In genomic region chr12:96236221-96236822, GRCh38 we compare ENCODE assay signal across 8 cellular contexts. TPM values are rescaled to one million over a fixed set of nuclear protein-coding genes. Genes with fewer than 3 reads are reported as not detected.
DNase-seq lines count a peak whose midpoint lies in the region; ATAC-seq and TF ChIP-seq lines count a peak whose summit lies in the region.

No MANE protein-coding gene starts in this region.

- no peaks in the 10 kb centered on the region for H3K4me1 ChIP-seq in foreskin keratinocyte

- H3K27me3 ChIP-seq in foreskin keratinocyte: no peaks in the 10 kb centered on the region

- peaks cover 10% of the 10 kb centered on the region for H3K36me3 Mint-ChIP-seq in activated naive CD4-positive, alpha-beta T cell treated with anti-CD3 and anti-CD28 coated beads, Interleukin-2, amount 50 U/mL, for 24 hours
- peaks cover 45% of the 10 kb centered on the region for H3K36me3 Mint-ChIP-seq in stimulated activated naive CD8-positive, alpha-beta T cell treated with anti-CD3 and anti-CD28 coated beads, Interleukin-15, Interleukin-2, amounts not matched to agents 100 ng/mL and 50 ng/mL, for 24 hours (ENCODE audit: low read depth)

- peaks cover 80% of the 10 kb centered on the region for H3K4me1 Mint-ChIP-seq in activated naive CD4-positive, alpha-beta T cell treated with anti-CD3 and anti-CD28 coated beads, Interleukin-2, amount 50 U/mL, for 24 hours
- H3K4me1 Mint-ChIP-seq in stimulated activated naive CD8-positive, alpha-beta T cell treated with anti-CD3 and anti-CD28 coated beads, Interleukin-15, Interleukin-2, amounts not matched to agents 100 ng/mL and 50 ng/mL, for 24 hours (ENCODE audit: low read depth): peaks cover 49% of the 10 kb centered on the region

- DNase-seq in NB4 (ENCODE audit: low read depth) (peak; percentile 62), left ventricle myocardium superior (peak; percentile 67), foreskin keratinocyte (no peak)

- peak overlapping the region; percentile 64 for H3K4me3 Mint-ChIP-seq in activated naive CD4-positive, alpha-beta T cell treated with anti-CD3 and anti-CD28 coated beads, Interleukin-2, amount 50 U/mL, for 24 hours
- H3K4me3 Mint-ChIP-seq in stimulated activated naive CD8-positive, alpha-beta T cell treated with anti-CD3 and anti-CD28 coated beads, Interleukin-15, Interleukin-2, amounts not matched to agents 100 ng/mL and 50 ng/mL, for 24 hours: peak overlapping the region; percentile 19

- H3K9me3 Mint-ChIP-seq in activated naive CD4-positive, alpha-beta T cell treated with anti-CD3 and anti-CD28 coated beads, Interleukin-2, amount 50 U/mL, for 24 hours: no peaks in the 10 kb centered on the region
- no peaks in the 10 kb centered on the region for H3K9me3 Mint-ChIP-seq in stimulated activated naive CD8-positive, alpha-beta T cell treated with anti-CD3 and anti-CD28 coated beads, Interleukin-15, Interleukin-2, amounts not matched to agents 100 ng/mL and 50 ng/mL, for 24 hours

- intact Hi-C loops in left ventricle myocardium superior (cut with micrococcal nuclease): no loop called here

- no peak overlapping the region for H3K27ac ChIP-seq in foreskin keratinocyte

- H3K27ac Mint-ChIP-seq in activated naive CD4-positive, alpha-beta T cell treated with anti-CD3 and anti-CD28 coated beads, Interleukin-2, amount 50 U/mL, for 24 hours: peak overlapping the region; percentile 72
- peak overlapping the region; percentile 10 for H3K27ac Mint-ChIP-seq in stimulated activated naive CD8-positive, alpha-beta T cell treated with anti-CD3 and anti-CD28 coated beads, Interleukin-15, Interleukin-2, amounts not matched to agents 100 ng/mL and 50 ng/mL, for 24 hours

- no peak for TF ChIP-seq CTCF in NB4 (IDR thresholded peaks at IDR 0.05; ENCODE audit: low read depth, low read length)
- TF ChIP-seq CTCF in foreskin keratinocyte (conservative IDR thresholded peaks at IDR 0.05): no peak

- no peak overlapping the region for H3K4me3 ChIP-seq in NB4 (ENCODE audit: low read depth, low read length)

- no peak for TF ChIP-seq POLR2A in NB4 (IDR thresholded peaks at IDR 0.05; ENCODE audit: extremely low read depth, insufficient read length)

- ATAC-seq in left ventricle myocardium superior: peak; percentile 15
- no peak for ATAC-seq in foreskin keratinocyte
- no peak for ATAC-seq in HG03097 (IDR thresholded peaks at IDR 0.05; ENCODE audit: low FRiP score, unreplicated experiment)
- ATAC-seq in GM18861 (IDR thresholded peaks at IDR 0.05; ENCODE audit: unreplicated experiment): no peak
- ATAC-seq in GM21576 (IDR thresholded peaks at IDR 0.05; ENCODE audit: unreplicated experiment): no peak

- H3K27me3 Mint-ChIP-seq in activated naive CD4-positive, alpha-beta T cell treated with anti-CD3 and anti-CD28 coated beads, Interleukin-2, amount 50 U/mL, for 24 hours: no peaks in the 10 kb centered on the region
- H3K27me3 Mint-ChIP-seq in stimulated activated naive CD8-positive, alpha-beta T cell treated with anti-CD3 and anti-CD28 coated beads, Interleukin-15, Interleukin-2, amounts not matched to agents 100 ng/mL and 50 ng/mL, for 24 hours: no peaks in the 10 kb centered on the region

RNA-seq across cellular contexts. Expression of gene ELK3, which starts 42.1 kb away (rescaled TPM):
- 21.1 TPM for total RNA-seq in left ventricle myocardium superior
- 82.5 and 87.1 TPM in 2 replicates for total RNA-seq in foreskin keratinocyte
- polyA plus RNA-seq in foreskin keratinocyte: 32.8 and 37.3 TPM in 2 replicates

Comparison
In these comparisons a context has a peak if more than half of its experiments do, and no peak if none do; other contexts are left out.
1. DNase-seq: peak in NB4 (single experiment) and left ventricle myocardium superior (single experiment); none in foreskin keratinocyte (0 of 2).